8 cellular contexts compared by ENCODE assay signal in the genomic region with DNA sequence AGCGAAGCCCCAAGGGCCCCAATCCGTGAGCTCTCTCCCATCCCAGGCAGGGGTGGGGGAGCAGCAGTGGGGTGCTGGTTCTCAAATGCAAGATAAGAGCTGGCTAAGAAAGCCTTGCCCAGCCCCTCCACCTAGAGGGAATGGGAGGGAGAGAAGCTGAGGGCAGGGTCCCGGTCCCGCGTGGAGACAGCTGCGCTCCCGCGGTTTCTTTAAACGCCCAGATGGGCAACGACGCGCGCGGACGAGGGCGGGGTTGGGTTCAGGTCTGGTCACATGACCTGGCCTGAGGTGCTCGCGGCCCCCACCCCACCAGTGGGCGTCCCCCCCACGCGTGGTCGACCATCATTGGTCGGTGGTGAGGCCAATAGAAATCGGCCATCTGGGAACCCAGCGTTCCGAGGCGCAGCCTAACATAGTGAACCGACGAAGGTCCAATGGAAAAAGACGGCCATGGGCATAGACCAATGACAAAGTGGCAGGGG. TPM values are rescaled to one million over a fixed set of nuclear protein-coding genes. Genes with fewer than 3 reads are reported as not detected.
DNase-seq lines count a peak whose midpoint lies in the region; ATAC-seq, FAIRE-seq and TF ChIP-seq lines count a peak whose summit lies in the region.

No MANE protein-coding gene starts in this region.

- peaks cover 0 to 2% (median 1%) of the 10 kb centered on the region in 3 donors for H3K27me3 Mint-ChIP-seq in CD14-positive monocyte (ENCODE audit: low read depth in 3 of 3)
- H3K27me3 Mint-ChIP-seq in activated CD4-positive, alpha-beta memory T cell treated with anti-CD3 and anti-CD28 coated beads, Interleukin-2, amount 10 ng/mL, durations not matched to agents 7 days and 5 days = no peaks in the 10 kb centered on the region

- CTCF ChIA-PET in activated CD4-positive, alpha-beta memory T cell treated with anti-CD3 and anti-CD28 coated beads, Interleukin-2, amount 10 ng/mL, durations not matched to agents 7 days and 5 days (lab: Charles Lee) = interaction anchor here (0.5 to 1.4 kb wide), 7 partner anchors 27 to 205 kb away, joined by 3 to 10 read pairs (median 3); a partner anchor contains a TSS
- CTCF ChIA-PET in HepG2 (lab: Yijun Ruan, JAX; ENCODE audit: low intra/inter-chr PET ratio, low total read pairs) = no interaction called here

- no peaks in the 10 kb centered on the region for H3K27me3 ChIP-seq in HL-60 (ENCODE audit: insufficient read depth, poor library complexity, severe bottlenecking)
- H3K27me3 ChIP-seq in dorsolateral prefrontal cortex = no peaks in the 10 kb centered on the region
- H3K27me3 ChIP-seq in HepG2 (ENCODE audit: control insufficient read depth in 1 of 2, insufficient read depth in 2 of 2, low read length in 2 of 2) = peaks cover 0 to 5% of the 10 kb centered on the region in 2 experiments; a peak in 1 of 5 replicates

- whole genome bisulfite sequencing in HepG2 (ENCODE audit: low lambda C conversion rate) = 0% methylated on average over 12 of the region's 30 CpGs

- peaks cover 53% of the 10 kb centered on the region for H3K4me1 Mint-ChIP-seq in CD14-positive monocyte
- peaks cover 59% of the 10 kb centered on the region for H3K4me1 Mint-ChIP-seq in activated CD4-positive, alpha-beta memory T cell treated with anti-CD3 and anti-CD28 coated beads, Interleukin-2, amount 10 ng/mL, durations not matched to agents 7 days and 5 days

- peaks cover 34 to 37% of the 10 kb centered on the region in 2 donors for H3K36me3 Mint-ChIP-seq in CD14-positive monocyte
- H3K36me3 Mint-ChIP-seq in activated CD4-positive, alpha-beta memory T cell treated with anti-CD3 and anti-CD28 coated beads, Interleukin-2, amount 10 ng/mL, durations not matched to agents 7 days and 5 days (ENCODE audit: low read depth) = peaks cover 52% of the 10 kb centered on the region

- TF ChIP-seq CTCF in CD14-positive monocyte (IDR thresholded peaks at IDR 0.05) (no peak), HL-60 (IDR thresholded peaks at IDR 0.05; ENCODE audit: insufficient read depth, low read length) (no peak), dorsolateral prefrontal cortex (IDR thresholded peaks at IDR 0.05 in 54 of 56, conservative IDR thresholded peaks at IDR 0.05 in 2 of 56; ENCODE audit: low read depth in 1 of 56, partially characterized antibody in 56 of 56) (peak in 7 of 56 donors; percentile 3 to 35 (median 9)), HepG2 (CRISPR knock-in tag; IDR thresholded peaks at IDR 0.05) (no peak)

- H3K9me3 ChIP-seq in HepG2 (ENCODE audit: low read length) = no peaks in the 10 kb centered on the region

- H3K4me2 ChIP-seq in HepG2 (ENCODE audit: low read depth, low read length) = peak overlapping the region; percentile 91

- peak overlapping the region; percentile 76 for H3K9ac ChIP-seq in HepG2 (ENCODE audit: insufficient read depth, low read depth, low read length)

- no peak; the same call in 1 of the 2 replicates for TF ChIP-seq RAD21 in HepG2 (CRISPR knock-in tag; IDR thresholded peaks at IDR 0.05)

- ATAC-seq in GM19467 (IDR thresholded peaks at IDR 0.05; ENCODE audit: unreplicated experiment) = peak; percentile 71
- peak; percentile 91 for ATAC-seq in HepG2

- no peak; a peak in 1 of 4 replicates for TF ChIP-seq EP300 in HepG2 (IDR thresholded peaks at IDR 0.05; ENCODE audit: low read depth in 2 of 2, low read length in 2 of 2)
- TF ChIP-seq EP300 in HepG2 (CRISPR knock-in tag; IDR thresholded peaks at IDR 0.05; ENCODE audit: borderline replicate concordance) = peak; percentile 57

- H3K4me1 ChIP-seq in HepG2 (ENCODE audit: insufficient read depth, low read length) = peaks cover 51% of the 10 kb centered on the region

- H2AFZ ChIP-seq in HepG2 (ENCODE audit: low read length) = no peak overlapping the region

- H3K27ac ChIP-seq in HL-60 (replicated peaks) (peak overlapping the region; percentile 97), dorsolateral prefrontal cortex (peak overlapping the region in 56 of 59 donors; percentile 1 to 97 (median 75)), HepG2 (ENCODE audit: extremely low read length, insufficient read depth, low read length) (peak overlapping the region; percentile 66)

- peak overlapping the region; percentile 97 to 99 for H3K4me3 Mint-ChIP-seq in CD14-positive monocyte
- H3K4me3 Mint-ChIP-seq in activated CD4-positive, alpha-beta memory T cell treated with anti-CD3 and anti-CD28 coated beads, Interleukin-2, amount 10 ng/mL, durations not matched to agents 7 days and 5 days = peak overlapping the region; percentile 99

- POLR2A ChIA-PET in activated CD4-positive, alpha-beta memory T cell treated with anti-CD3 and anti-CD28 coated beads, Interleukin-2, amount 10 ng/mL, durations not matched to agents 7 days and 5 days (lab: Charles Lee) = interaction anchor here (0.7 to 3.3 kb wide), 18 partner anchors 8 to 241 kb away, joined by 3 to 37 read pairs (median 8); a partner anchor contains a TSS
- POLR2A ChIA-PET in HepG2 (lab: Yijun Ruan, JAX) = interaction anchor here (0.9 to 1.8 kb wide), 8 partner anchors 8 to 117 kb away, joined by 3 to 16 read pairs (median 5); a partner anchor contains a TSS

- peak; percentile 86 for FAIRE-seq in HepG2 (lab: Jason Lieb, UNC)

- DNase-seq in CD14-positive monocyte (ENCODE audit: low spot score) (peak; percentile 100), HL-60 (ENCODE audit: low read depth in 1 of 2, low spot score in 1 of 2) (peak; percentile 100), NCI-H82 treated with DMSO at 0.1 percent for 48 hours (lab: John Stamatoyannopoulos, UW; ENCODE audit: unreplicated experiment) (peak; percentile 99), dorsolateral prefrontal cortex (peak; percentile 99 to 100 (median 100)), HepG2 (ENCODE audit: low spot score) (peak; percentile 98)
- peak; percentile 99 for DNase-seq in activated CD4-positive, alpha-beta memory T cell treated with anti-CD3 and anti-CD28 coated beads, Interleukin-2, amount 10 ng/mL, durations not matched to agents 7 days and 5 days
- DNase-seq in stimulated activated CD4-positive, alpha-beta T cell treated with anti-CD3 and anti-CD28 coated beads, Interleukin-2, amount 100 ng/mL, for 48 hours = peak; percentile 98

- H3K79me2 ChIP-seq in HepG2 (ENCODE audit: insufficient read depth, low read length) = peaks cover 32% of the 10 kb centered on the region

- H3K36me3 ChIP-seq in HepG2 (replicated peaks in 1 of 2; ENCODE audit: control insufficient read depth in 1 of 2, insufficient read depth in 2 of 2, low read length in 2 of 2) = peaks cover 8 to 29% of the 10 kb centered on the region in 2 experiments; a peak in 4 of 5 replicates

- in situ Hi-C loops in HepG2 (cut with HindIII; ENCODE audit: extremely low pct_ligation_motif_present, low pct_unique_long_range_greater_than_20kb) = no loop called here

- no peaks in the 10 kb centered on the region for H3K9me3 Mint-ChIP-seq in CD14-positive monocyte
- no peaks in the 10 kb centered on the region for H3K9me3 Mint-ChIP-seq in activated CD4-positive, alpha-beta memory T cell treated with anti-CD3 and anti-CD28 coated beads, Interleukin-2, amount 10 ng/mL, durations not matched to agents 7 days and 5 days

- H4K20me1 ChIP-seq in HepG2 (ENCODE audit: insufficient read depth, low read length) = peaks cover 13% of the 10 kb centered on the region

- intact Hi-C loops in CD14-positive monocyte (cut with micrococcal nuclease) (loop anchor here (5.0 to 10.0 kb wide), 2 partner anchors 53 to 146 kb away; a partner anchor contains a TSS), dorsolateral prefrontal cortex (cut with DNase I) (loop anchor here in 1 of 2 donors (10.0 kb wide), 1 partner anchor 133 kb away; a partner anchor contains a TSS), HepG2 (cut with micrococcal nuclease; ENCODE audit: unreplicated experiment) (no loop called here)

- peak overlapping the region; percentile 91 to 97 (median 96) for H3K27ac Mint-ChIP-seq in CD14-positive monocyte
- H3K27ac Mint-ChIP-seq in activated CD4-positive, alpha-beta memory T cell treated with anti-CD3 and anti-CD28 coated beads, Interleukin-2, amount 10 ng/mL, durations not matched to agents 7 days and 5 days = peak overlapping the region; percentile 92

- BruUV-seq in HepG2 (replicated peaks; lab: Mats Ljungman, UMichigan) = no TSS peak

- TF ChIP-seq POLR2A in HepG2 (IDR thresholded peaks at IDR 0.05; ENCODE audit: insufficient read depth in 1 of 2, low read depth in 2 of 2, low read length in 2 of 2) = no peak

- peak overlapping the region; percentile 78 for H3K4me3 ChIP-seq in HL-60 (replicated peaks; ENCODE audit: insufficient read depth, low read length)
- peak overlapping the region; percentile 50 to 100 (median 99) for H3K4me3 ChIP-seq in dorsolateral prefrontal cortex
- H3K4me3 ChIP-seq in HepG2 (replicated peaks in 1 of 3; ENCODE audit: insufficient read depth in 1 of 3, low read depth in 2 of 3, low read length in 3 of 3) = peak overlapping the region; percentile 60 to 97 (median 72)

RNA-seq across cellular contexts. Expression of a gene that starts 0.3 kb away (rescaled TPM):
- polyA plus RNA-seq in CD14-positive monocyte (100 to 1,000 TPM; 109 to 133 TPM), HepG2 (2011; rRNA removed) (842 and 934 TPM in 2 replicates)
- total RNA-seq in activated CD4-positive, alpha-beta memory T cell treated with anti-CD3 and anti-CD28 coated beads, Interleukin-2, amount 10 ng/mL, durations not matched to agents 7 days and 5 days = 100 to 1,000 TPM; 640 to 660 TPM
- total RNA-seq in dorsolateral prefrontal cortex (100 to 1,000 TPM; 148 to 544 (median 264) TPM), HepG2 (2016; rRNA removed; fragmentation: Illumina TruSeq; extraction: Trizol) (420 and 898 TPM in 2 replicates)
- 227 and 266 TPM in 2 replicates for total RNA-seq in HepG2 (2016; cell fraction: cytosol; rRNA removed; fragmentation: Illumina TruSeq; extraction: Trizol; ENCODE audit: low read depth)
- 389 and 943 TPM in 2 replicates for total RNA-seq in HepG2 (2016; cell fraction: insoluble cytoplasmic fraction; rRNA removed; fragmentation: Illumina TruSeq; extraction: Trizol)
- total RNA-seq in HepG2 (2016; cell fraction: membrane; rRNA removed; fragmentation: Illumina TruSeq; extraction: Trizol) = 340 and 383 TPM in 2 replicates
- 693 and 829 TPM in 2 replicates for total RNA-seq in HepG2 (2016; cell fraction: nucleus; rRNA removed; fragmentation: Illumina TruSeq; extraction: Trizol)
- polyA plus RNA-seq in HepG2 (2011; cell fraction: cytosol; rRNA removed) = 752 and 842 TPM in 2 replicates
- polyA plus RNA-seq in HepG2 (2011; cell fraction: nucleus; rRNA removed) = 381 and 448 TPM in 2 replicates
- polyA plus RNA-seq in HepG2 (2012) = 606 and 725 TPM in 2 replicates
- 313 and 359 TPM in 2 replicates for polyA plus RNA-seq in HepG2 (2016; cell fraction: cytosol; fragmentation: Illumina TruSeq; extraction: Trizol; ENCODE audit: low read depth)
- 478 and 547 TPM in 2 replicates for polyA plus RNA-seq in HepG2 (2016; cell fraction: insoluble cytoplasmic fraction; fragmentation: Illumina TruSeq; extraction: Trizol; ENCODE audit: low read depth)
- 345 and 409 TPM in 2 replicates for polyA plus RNA-seq in HepG2 (2016; cell fraction: membrane; fragmentation: Illumina TruSeq; extraction: Trizol; ENCODE audit: low read depth)
- 1,564 and 1,658 TPM in 2 replicates for polyA plus RNA-seq in HepG2 (2016; cell fraction: nucleus; fragmentation: Illumina TruSeq; extraction: Trizol; ENCODE audit: insufficient read depth, low read depth)
- polyA minus RNA-seq in HepG2 (2011; rRNA and poly(A)+ RNA removed; ENCODE audit: low replicate concordance) = 932 and 1,241 TPM in 2 replicates
- polyA minus RNA-seq in HepG2 (2011; cell fraction: cytosol; rRNA and poly(A)+ RNA removed) = 408 and 482 TPM in 2 replicates
- 228 and 256 TPM in 2 replicates for polyA minus RNA-seq in HepG2 (2011; cell fraction: nucleus; rRNA and poly(A)+ RNA removed)

RNA-seq across cellular contexts. Expression of a gene that starts 4.6 kb away (rescaled TPM):
- polyA plus RNA-seq in CD14-positive monocyte (10 to 100 TPM; 47.9 to 49.2 TPM), HepG2 (2011; rRNA removed) (25.9 and 37.0 TPM in 2 replicates)
- 10 to 100 TPM; 72.4 to 74.9 TPM for total RNA-seq in activated CD4-positive, alpha-beta memory T cell treated with anti-CD3 and anti-CD28 coated beads, Interleukin-2, amount 10 ng/mL, durations not matched to agents 7 days and 5 days
- total RNA-seq in dorsolateral prefrontal cortex (100 to 1,000 TPM in 8 of 120 experiments, 10 to 100 TPM in 112; 51.3 to 110 (median 81.3) TPM), HepG2 (2016; rRNA removed; fragmentation: Illumina TruSeq; extraction: Trizol) (68.0 and 72.0 TPM in 2 replicates)
- total RNA-seq in HepG2 (2016; cell fraction: cytosol; rRNA removed; fragmentation: Illumina TruSeq; extraction: Trizol; ENCODE audit: low read depth) = 30.6 and 33.8 TPM in 2 replicates
- 61.4 and 77.8 TPM in 2 replicates for total RNA-seq in HepG2 (2016; cell fraction: insoluble cytoplasmic fraction; rRNA removed; fragmentation: Illumina TruSeq; extraction: Trizol)
- 31.3 and 31.6 TPM in 2 replicates for total RNA-seq in HepG2 (2016; cell fraction: membrane; rRNA removed; fragmentation: Illumina TruSeq; extraction: Trizol)
- 38.1 and 43.4 TPM in 2 replicates for total RNA-seq in HepG2 (2016; cell fraction: nucleus; rRNA removed; fragmentation: Illumina TruSeq; extraction: Trizol)
- polyA plus RNA-seq in HepG2 (2011; cell fraction: cytosol; rRNA removed) = 20.2 and 25.7 TPM in 2 replicates
- polyA plus RNA-seq in HepG2 (2011; cell fraction: nucleus; rRNA removed) = 86.4 and 92.2 TPM in 2 replicates
- 47.9 and 53.4 TPM in 2 replicates for polyA plus RNA-seq in HepG2 (2012)
- polyA plus RNA-seq in HepG2 (2016; cell fraction: cytosol; fragmentation: Illumina TruSeq; extraction: Trizol; ENCODE audit: low read depth) = 20.5 and 21.3 TPM in 2 replicates
- polyA plus RNA-seq in HepG2 (2016; cell fraction: insoluble cytoplasmic fraction; fragmentation: Illumina TruSeq; extraction: Trizol; ENCODE audit: low read depth) = 76.2 and 85.7 TPM in 2 replicates
- 21.2 and 25.0 TPM in 2 replicates for polyA plus RNA-seq in HepG2 (2016; cell fraction: membrane; fragmentation: Illumina TruSeq; extraction: Trizol; ENCODE audit: low read depth)
- 71.9 and 80.2 TPM in 2 replicates for polyA plus RNA-seq in HepG2 (2016; cell fraction: nucleus; fragmentation: Illumina TruSeq; extraction: Trizol; ENCODE audit: insufficient read depth, low read depth)
- 36.3 and 65.5 TPM in 2 replicates for polyA minus RNA-seq in HepG2 (2011; rRNA and poly(A)+ RNA removed; ENCODE audit: low replicate concordance)
- polyA minus RNA-seq in HepG2 (2011; cell fraction: cytosol; rRNA and poly(A)+ RNA removed) = 17.6 and 18.3 TPM in 2 replicates
- 14.5 and 16.0 TPM in 2 replicates for polyA minus RNA-seq in HepG2 (2011; cell fraction: nucleus; rRNA and poly(A)+ RNA removed)

RNA-seq across cellular contexts. Expression of a gene that starts 7.6 kb away (rescaled TPM):
- polyA plus RNA-seq in CD14-positive monocyte (10 to 100 TPM; 45.5 to 55.3 TPM), HepG2 (2011; rRNA removed) (50.3 and 54.2 TPM in 2 replicates)
- 100 to 1,000 TPM; 119 to 123 TPM for total RNA-seq in activated CD4-positive, alpha-beta memory T cell treated with anti-CD3 and anti-CD28 coated beads, Interleukin-2, amount 10 ng/mL, durations not matched to agents 7 days and 5 days
- total RNA-seq in dorsolateral prefrontal cortex (100 to 1,000 TPM in 46 of 120 experiments, 10 to 100 TPM in 74; 61.4 to 130 (median 95.7) TPM), HepG2 (2016; rRNA removed; fragmentation: Illumina TruSeq; extraction: Trizol) (34.6 and 42.5 TPM in 2 replicates)
- 64.7 and 77.4 TPM in 2 replicates for total RNA-seq in HepG2 (2016; cell fraction: cytosol; rRNA removed; fragmentation: Illumina TruSeq; extraction: Trizol; ENCODE audit: low read depth)
- 29.6 and 43.3 TPM in 2 replicates for total RNA-seq in HepG2 (2016; cell fraction: insoluble cytoplasmic fraction; rRNA removed; fragmentation: Illumina TruSeq; extraction: Trizol)
- total RNA-seq in HepG2 (2016; cell fraction: membrane; rRNA removed; fragmentation: Illumina TruSeq; extraction: Trizol) = 95.2 and 117 TPM in 2 replicates
- total RNA-seq in HepG2 (2016; cell fraction: nucleus; rRNA removed; fragmentation: Illumina TruSeq; extraction: Trizol) = 27.5 and 30.5 TPM in 2 replicates
- polyA plus RNA-seq in HepG2 (2011; cell fraction: cytosol; rRNA removed) = 51.8 and 73.5 TPM in 2 replicates
- 80.8 and 87.8 TPM in 2 replicates for polyA plus RNA-seq in HepG2 (2011; cell fraction: nucleus; rRNA removed)
- polyA plus RNA-seq in HepG2 (2012) = 95.7 and 105 TPM in 2 replicates
- 137 and 157 TPM in 2 replicates for polyA plus RNA-seq in HepG2 (2016; cell fraction: cytosol; fragmentation: Illumina TruSeq; extraction: Trizol; ENCODE audit: low read depth)
- polyA plus RNA-seq in HepG2 (2016; cell fraction: insoluble cytoplasmic fraction; fragmentation: Illumina TruSeq; extraction: Trizol; ENCODE audit: low read depth) = 55.9 and 73.5 TPM in 2 replicates
- 175 and 195 TPM in 2 replicates for polyA plus RNA-seq in HepG2 (2016; cell fraction: membrane; fragmentation: Illumina TruSeq; extraction: Trizol; ENCODE audit: low read depth)
- 90.3 and 97.5 TPM in 2 replicates for polyA plus RNA-seq in HepG2 (2016; cell fraction: nucleus; fragmentation: Illumina TruSeq; extraction: Trizol; ENCODE audit: insufficient read depth, low read depth)
- polyA minus RNA-seq in HepG2 (2011; rRNA and poly(A)+ RNA removed; ENCODE audit: low replicate concordance) = 54.6 and 102 TPM in 2 replicates
- polyA minus RNA-seq in HepG2 (2011; cell fraction: cytosol; rRNA and poly(A)+ RNA removed) = 52.5 and 54.0 TPM in 2 replicates
- 20.0 and 27.4 TPM in 2 replicates for polyA minus RNA-seq in HepG2 (2011; cell fraction: nucleus; rRNA and poly(A)+ RNA removed)

RNA-seq across cellular contexts. Expression of a gene that starts 18.9 kb away (rescaled TPM):
- polyA plus RNA-seq in CD14-positive monocyte (10 to 100 TPM; 31.6 to 42.4 TPM), HepG2 (2011; rRNA removed) (30.7 and 31.9 TPM in 2 replicates)
- total RNA-seq in activated CD4-positive, alpha-beta memory T cell treated with anti-CD3 and anti-CD28 coated beads, Interleukin-2, amount 10 ng/mL, durations not matched to agents 7 days and 5 days = 10 to 100 TPM; 17.5 to 18.4 TPM
- total RNA-seq in dorsolateral prefrontal cortex (10 to 100 TPM; 11.9 to 33.8 (median 19.3) TPM), HepG2 (2016; rRNA removed; fragmentation: Illumina TruSeq; extraction: Trizol) (24.6 and 37.4 TPM in 2 replicates)
- 14.3 and 14.8 TPM in 2 replicates for total RNA-seq in HepG2 (2016; cell fraction: cytosol; rRNA removed; fragmentation: Illumina TruSeq; extraction: Trizol; ENCODE audit: low read depth)
- 25.1 and 41.7 TPM in 2 replicates for total RNA-seq in HepG2 (2016; cell fraction: insoluble cytoplasmic fraction; rRNA removed; fragmentation: Illumina TruSeq; extraction: Trizol)
- 14.2 and 15.7 TPM in 2 replicates for total RNA-seq in HepG2 (2016; cell fraction: membrane; rRNA removed; fragmentation: Illumina TruSeq; extraction: Trizol)
- 8.8 and 9.5 TPM in 2 replicates for total RNA-seq in HepG2 (2016; cell fraction: nucleus; rRNA removed; fragmentation: Illumina TruSeq; extraction: Trizol)
- polyA plus RNA-seq in HepG2 (2011; cell fraction: cytosol; rRNA removed) = 33.0 and 52.1 TPM in 2 replicates
- polyA plus RNA-seq in HepG2 (2011; cell fraction: nucleus; rRNA removed) = 13.9 and 14.0 TPM in 2 replicates
- polyA plus RNA-seq in HepG2 (2012) = 19.0 and 20.6 TPM in 2 replicates
- polyA plus RNA-seq in HepG2 (2016; cell fraction: cytosol; fragmentation: Illumina TruSeq; extraction: Trizol; ENCODE audit: low read depth) = 24.7 and 26.7 TPM in 2 replicates
- polyA plus RNA-seq in HepG2 (2016; cell fraction: insoluble cytoplasmic fraction; fragmentation: Illumina TruSeq; extraction: Trizol; ENCODE audit: low read depth) = 71.6 and 84.3 TPM in 2 replicates
- 20.1 and 21.0 TPM in 2 replicates for polyA plus RNA-seq in HepG2 (2016; cell fraction: membrane; fragmentation: Illumina TruSeq; extraction: Trizol; ENCODE audit: low read depth)
- 27.9 and 29.2 TPM in 2 replicates for polyA plus RNA-seq in HepG2 (2016; cell fraction: nucleus; fragmentation: Illumina TruSeq; extraction: Trizol; ENCODE audit: insufficient read depth, low read depth)
- polyA minus RNA-seq in HepG2 (2011; rRNA and poly(A)+ RNA removed; ENCODE audit: low replicate concordance) = 6.2 and 12.6 TPM in 2 replicates
- 9.9 and 11.7 TPM in 2 replicates for polyA minus RNA-seq in HepG2 (2011; cell fraction: cytosol; rRNA and poly(A)+ RNA removed)
- polyA minus RNA-seq in HepG2 (2011; cell fraction: nucleus; rRNA and poly(A)+ RNA removed) = 3.2 and 3.7 TPM in 2 replicates

RNA-seq across cellular contexts. Expression of a gene that starts 19.0 kb away (rescaled TPM):
- polyA plus RNA-seq in CD14-positive monocyte (not detected), HepG2 (2011; rRNA removed) (0.25 and 0.40 TPM in 2 replicates)
- total RNA-seq in activated CD4-positive, alpha-beta memory T cell treated with anti-CD3 and anti-CD28 coated beads, Interleukin-2, amount 10 ng/mL, durations not matched to agents 7 days and 5 days = 1 to 10 TPM; 3.9 to 4.9 TPM
- total RNA-seq in dorsolateral prefrontal cortex (1 to 10 TPM in 12 of 120 experiments, under 1 TPM in 19, not detected in 89; 0.32 to 2.1 (median 0.88) TPM), HepG2 (2016; rRNA removed; fragmentation: Illumina TruSeq; extraction: Trizol) (0.09 TPM in 1 of 2 replicates, not detected in the other)
- not detected in 2 replicates for total RNA-seq in HepG2 (2016; cell fraction: cytosol; rRNA removed; fragmentation: Illumina TruSeq; extraction: Trizol; ENCODE audit: low read depth)
- total RNA-seq in HepG2 (2016; cell fraction: insoluble cytoplasmic fraction; rRNA removed; fragmentation: Illumina TruSeq; extraction: Trizol) = 0.19 TPM in 1 of 2 replicates, not detected in the other
- total RNA-seq in HepG2 (2016; cell fraction: membrane; rRNA removed; fragmentation: Illumina TruSeq; extraction: Trizol) = not detected in 2 replicates
- not detected in 2 replicates for total RNA-seq in HepG2 (2016; cell fraction: nucleus; rRNA removed; fragmentation: Illumina TruSeq; extraction: Trizol)
- polyA plus RNA-seq in HepG2 (2011; cell fraction: cytosol; rRNA removed) = 0.08 TPM in 1 of 2 replicates, not detected in the other
- 0.68 and 0.84 TPM in 2 replicates for polyA plus RNA-seq in HepG2 (2011; cell fraction: nucleus; rRNA removed)
- 1.2 and 1.7 TPM in 2 replicates for polyA plus RNA-seq in HepG2 (2012)
- 0.23 TPM in 1 of 2 replicates, not detected in the other for polyA plus RNA-seq in HepG2 (2016; cell fraction: cytosol; fragmentation: Illumina TruSeq; extraction: Trizol; ENCODE audit: low read depth)
- polyA plus RNA-seq in HepG2 (2016; cell fraction: insoluble cytoplasmic fraction; fragmentation: Illumina TruSeq; extraction: Trizol; ENCODE audit: low read depth) = 0.32 TPM in 1 of 2 replicates, not detected in the other
- polyA plus RNA-seq in HepG2 (2016; cell fraction: membrane; fragmentation: Illumina TruSeq; extraction: Trizol; ENCODE audit: low read depth) = 0.13 and 0.21 TPM in 2 replicates
- polyA plus RNA-seq in HepG2 (2016; cell fraction: nucleus; fragmentation: Illumina TruSeq; extraction: Trizol; ENCODE audit: insufficient read depth, low read depth) = 1.0 and 3.2 TPM in 2 replicates
- polyA minus RNA-seq in HepG2 (2011; rRNA and poly(A)+ RNA removed; ENCODE audit: low replicate concordance) = 0.47 TPM in 1 of 2 replicates, not detected in the other
- not detected in 2 replicates for polyA minus RNA-seq in HepG2 (2011; cell fraction: cytosol; rRNA and poly(A)+ RNA removed)
- polyA minus RNA-seq in HepG2 (2011; cell fraction: nucleus; rRNA and poly(A)+ RNA removed) = not detected in 2 replicates

Comparison
In these comparisons a context has a peak if more than half of its experiments do, and no peak if none do; other contexts are left out.
1. Peak in every context shown above with its lines: DNase-seq, ATAC-seq, H3K4me3 ChIP-seq and H3K27ac ChIP-seq.